8 cellular contexts compared by ENCODE assay signal in genomic region chr15:32956006-32956405, GRCh38.
A peak's percentile ranks its signal among the peaks of the same experiment; 100 is the strongest.
DNase-seq lines count a peak whose midpoint lies in the region; ATAC-seq and TF ChIP-seq lines count a peak whose summit lies in the region.

No MANE protein-coding gene starts in this region.

- DNase-seq in DMS 273 (lab: John Stamatoyannopoulos, UW; ENCODE audit: unreplicated experiment): peak; percentile 51
- DNase-seq in DMS 273 treated with DMSO at 0.1 percent for 48 hours (lab: John Stamatoyannopoulos, UW): no peak
- peak; percentile 44 to 73 for DNase-seq in NCI-H2081 (lab: John Stamatoyannopoulos, UW)
- DNase-seq in brain pericyte (ENCODE audit: low read depth, low spot score): peak; percentile 71
- DNase-seq in lung (ENCODE audit: low spot score): no peak
- DNase-seq in T-helper 17 cell: no peak
- DNase-seq in stimulated activated naive CD8-positive, alpha-beta T cell treated with anti-CD3 and anti-CD28 coated beads, Interleukin-15, amount 100 ng/mL, for 72 hours: no peak

- H3K4me1 Mint-ChIP-seq in T-helper 17 cell: peaks cover 15% of the 10 kb centered on the region
- H3K4me1 Mint-ChIP-seq in stimulated activated naive CD8-positive, alpha-beta T cell treated with anti-CD3 and anti-CD28 coated beads, Interleukin-15, amount 100 ng/mL, for 72 hours: no peaks in the 10 kb centered on the region

- ATAC-seq in lung (ENCODE audit: insufficient read depth, low FRiP score) (no peak), HG02588 (IDR thresholded peaks at IDR 0.05; ENCODE audit: unreplicated experiment) (no peak), T-helper 17 cell (no peak)
- no peak for ATAC-seq in stimulated activated naive CD8-positive, alpha-beta T cell treated with anti-CD3 and anti-CD28 coated beads, Interleukin-15, amount 100 ng/mL, for 72 hours

- no peaks in the 10 kb centered on the region for H3K9me3 Mint-ChIP-seq in stimulated activated naive CD8-positive, alpha-beta T cell treated with anti-CD3 and anti-CD28 coated beads, Interleukin-15, amount 100 ng/mL, for 72 hours

- H3K4me3 ChIP-seq in lung: no peak overlapping the region

- no peaks in the 10 kb centered on the region for H3K36me3 ChIP-seq in lung (ENCODE audit: control insufficient read depth in 2 of 2, insufficient read depth in 2 of 2, low read length in 2 of 2)

- H3K27me3 Mint-ChIP-seq in T-helper 17 cell: no peaks in the 10 kb centered on the region
- H3K27me3 Mint-ChIP-seq in stimulated activated naive CD8-positive, alpha-beta T cell treated with anti-CD3 and anti-CD28 coated beads, Interleukin-15, amount 100 ng/mL, for 72 hours: peaks cover 9% of the 10 kb centered on the region

- TF ChIP-seq CTCF in lung (IDR thresholded peaks at IDR 0.05; ENCODE audit: control extremely low read depth, extremely low read depth): peak; percentile 7

- H3K4me1 ChIP-seq in lung (ENCODE audit: control insufficient read depth in 2 of 2, insufficient read depth in 2 of 2, low read length in 2 of 2): peaks cover 0 to 3% of the 10 kb centered on the region in 2 donors

- H3K9me3 ChIP-seq in lung (ENCODE audit: control insufficient read depth in 2 of 2, insufficient read depth in 1 of 2, low read length in 1 of 2) (no peaks in the 10 kb centered on the region), T-helper 17 cell (ENCODE audit: control insufficient read depth, low read length, poor library complexity, severe bottlenecking) (no peaks in the 10 kb centered on the region)

- no peak overlapping the region for H3K27ac Mint-ChIP-seq in T-helper 17 cell
- H3K27ac Mint-ChIP-seq in stimulated activated naive CD8-positive, alpha-beta T cell treated with anti-CD3 and anti-CD28 coated beads, Interleukin-15, amount 100 ng/mL, for 72 hours: no peak overlapping the region

- no peak overlapping the region for H3K27ac ChIP-seq in lung (ENCODE audit: low read depth in 1 of 2, low read length in 1 of 2)

- H3K27me3 ChIP-seq in lung (ENCODE audit: control insufficient read depth, insufficient read depth): no peaks in the 10 kb centered on the region

- 47 to 65% methylated on average over 1 of the region's 1 CpG for WGBS in lung, 2 donors

- peaks cover 2% of the 10 kb centered on the region for H3K36me3 Mint-ChIP-seq in T-helper 17 cell (ENCODE audit: low read depth)

- no peak overlapping the region for H3K4me3 Mint-ChIP-seq in T-helper 17 cell
- no peak overlapping the region for H3K4me3 Mint-ChIP-seq in stimulated activated naive CD8-positive, alpha-beta T cell treated with anti-CD3 and anti-CD28 coated beads, Interleukin-15, amount 100 ng/mL, for 72 hours

Comparison
In these comparisons a context has a peak if more than half of its experiments do, and no peak if none do; other contexts are left out.
1. DNase-seq: peak in DMS 273 (single experiment), NCI-H2081 (2 of 2) and brain pericyte (single experiment); none in DMS 273 treated with DMSO at 0.1 percent for 48 hours (single experiment), lung (single experiment), T-helper 17 cell (0 of 3) and stimulated activated naive CD8-positive, alpha-beta T cell treated with anti-CD3 and anti-CD28 coated beads, Interleukin-15, amount 100 ng/mL, for 72 hours (0 of 2).